25 cellular contexts compared by ENCODE assay signal in genomic region chr5:172635038-172635437, GRCh38.
"Had no signal": no experiment of that assay in that cellular context is flagged by ENCODE, and none has a peak within 500 bp of the region (broad histone marks: within the 10 kb centered on the region; RNA-seq: fewer than 3 reads in every experiment).

No MANE protein-coding gene starts in this region.

- H3K4me3 ChIP-seq: colonic mucosa, esophagus muscularis mucosa, left lung, psoas muscle, skin epidermis, spleen, thoracic aorta, transverse colon, upper lobe of right lung, uterus had no signal

- DNase-seq: colonic mucosa; dermis blood vessel endothelial cell; effector memory CD4-positive, alpha-beta T cell; foreskin keratinocyte; glutamatergic neuron; hypothalamus; kidney; left lung; mesendoderm; naive thymus-derived CD8-positive, alpha-beta T cell; nephron progenitor cell; nucleus accumbens; psoas muscle; spleen; stimulated activated CD4-positive, alpha-beta T cell treated with anti-CD3 and anti-CD28 coated beads, Interleukin-4, amount 100 ng/mL, for 4 hours; stimulated activated naive CD8-positive, alpha-beta T cell treated with anti-CD3 and anti-CD28 coated beads, Interleukin-15, Interleukin-2, amounts not matched to agents 100 U/mL and 50 U/mL, for 24 hours; substantia nigra; upper lobe of right lung had no signal

- H3K9me3 ChIP-seq: colonic mucosa, esophagus muscularis mucosa, left lung, psoas muscle, spleen, thoracic aorta, transverse colon, upper lobe of right lung, uterus had no signal

- H3K36me3 ChIP-seq: colonic mucosa, esophagus muscularis mucosa, left lung, spleen, thoracic aorta, transverse colon, upper lobe of right lung, uterus had no signal

- H3K27me3 ChIP-seq: colonic mucosa, esophagus muscularis mucosa, transverse colon, uterus had no signal

- H3K4me1 ChIP-seq: colonic mucosa, foreskin keratinocyte, left lung, psoas muscle, upper lobe of right lung, uterus had no signal

- ATAC-seq: foreskin keratinocyte; left lung; naive thymus-derived CD8-positive, alpha-beta T cell; psoas muscle; right cardiac atrium; stimulated activated memory B cell treated with anti-CD40 and anti-IgM and Interleukin-4, amounts not matched to agents 10 μg/mL and 1 μg/mL and 100 μg/mL, for 72 hours; stimulated activated naive CD8-positive, alpha-beta T cell treated with anti-CD3 and anti-CD28 coated beads, Interleukin-15, Interleukin-2, amounts not matched to agents 100 U/mL and 50 U/mL, for 24 hours; upper lobe of right lung had no signal

- H3K27ac ChIP-seq: colonic mucosa, esophagus muscularis mucosa, foreskin keratinocyte, left lung, psoas muscle, skin epidermis, spleen, thoracic aorta, transverse colon, upper lobe of right lung, uterus had no signal
